Comparison of ENCODE assay signal across 8 cellular contexts in the genomic region with DNA sequence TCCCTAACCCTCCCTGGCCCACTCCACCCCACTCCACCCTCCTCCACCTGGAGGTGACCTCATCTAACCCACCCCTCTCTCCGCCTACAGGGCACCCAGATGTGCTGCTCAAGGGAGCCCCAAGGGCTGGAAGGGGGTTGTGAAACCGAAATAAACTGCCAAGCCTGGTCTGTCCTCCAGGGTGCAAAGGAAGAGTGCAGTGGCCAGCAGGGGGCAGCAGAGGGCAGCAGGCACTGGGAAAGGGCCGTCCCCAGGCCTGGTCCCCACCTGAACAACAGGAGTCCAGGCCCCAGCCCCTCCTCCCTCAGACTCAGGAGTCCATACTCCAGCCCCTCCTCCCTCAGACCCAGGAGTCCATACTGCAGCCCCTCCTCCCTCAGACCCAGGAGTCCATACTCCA. TPM values are rescaled to one million over a fixed set of nuclear protein-coding genes. Genes with fewer than 3 reads are reported as not detected.
A peak's percentile ranks its signal among the peaks of the same experiment; 100 is the strongest.
DNase-seq lines count a peak whose midpoint lies in the region; ATAC-seq and TF ChIP-seq lines count a peak whose summit lies in the region.

No MANE protein-coding gene starts in this region.

- H3K4me3 ChIP-seq in Panc1 (ENCODE audit: low read depth in 2 of 2, low read length in 2 of 2) (no peak overlapping the region), fibroblast of mammary gland (ENCODE audit: control insufficient read depth, low read depth, low read length) (no peak overlapping the region), neural progenitor cell (no peak overlapping the region), suprapubic skin (no peak overlapping the region)

- peaks cover 10% of the 10 kb centered on the region for H3F3A ChIP-seq in neural progenitor cell (ENCODE audit: low read depth)

- no peaks in the 10 kb centered on the region for H3K9me3 Mint-ChIP-seq in neural progenitor cell

- CTCF ChIA-PET in Panc1 (lab: Charles Lee): interaction anchor here (0.6 kb wide), 1 partner anchor 239 kb away, joined by 7 read pairs; no protein-coding TSS in a partner anchor

- TF ChIP-seq POLR2A in suprapubic skin (IDR thresholded peaks at IDR 0.05): no peak

- H3K27me3 Mint-ChIP-seq in neural progenitor cell (ENCODE audit: insufficient read depth, low read depth): peaks cover 2% of the 10 kb centered on the region

- peak overlapping the region; percentile 21; the same call in 1 of the 2 replicates for H3K27ac ChIP-seq in Panc1 (ENCODE audit: low read length)
- no peak overlapping the region for H3K27ac ChIP-seq in neural progenitor cell
- no peak overlapping the region for H3K27ac ChIP-seq in suprapubic skin

- H3K27ac Mint-ChIP-seq in neural progenitor cell: no peak overlapping the region

- intact Hi-C loops in Panc1 (cut with micrococcal nuclease; ENCODE audit: unreplicated experiment): no loop called here

- DNase-seq in AG08395 (ENCODE audit: low spot score) (peak; percentile 92), Panc1 (ENCODE audit: low read depth, low spot score) (no peak), fibroblast of mammary gland (ENCODE audit: low read depth) (peak; percentile 70), neural progenitor cell (ENCODE audit: low spot score) (peak; percentile 92), suprapubic skin (ENCODE audit: low spot score in 2 of 2) (peak; percentile 86 to 90)
- peak; percentile 89 to 90 for DNase-seq in activated T-cell treated with anti-CD3 and anti-CD28 coated beads, Interleukin-2, amount 50 U/mL, for 48 hours

- no peak overlapping the region for H3K9ac ChIP-seq in neural progenitor cell

- peak; percentile 94 for TF ChIP-seq RAD21 in Ishikawa (IDR thresholded peaks at IDR 0.05; ENCODE audit: low read depth)

- H3K36me3 ChIP-seq in Panc1 (ENCODE audit: control insufficient read depth, insufficient read depth, low read length): no peaks in the 10 kb centered on the region
- no peaks in the 10 kb centered on the region for H3K36me3 ChIP-seq in neural progenitor cell
- H3K36me3 ChIP-seq in suprapubic skin: peaks cover 13% of the 10 kb centered on the region

- POLR2A ChIA-PET in Panc1 (lab: Charles Lee): no interaction called here

- H3K4me3 Mint-ChIP-seq in neural progenitor cell: no peak overlapping the region

- peaks cover 14% of the 10 kb centered on the region for H3K4me1 Mint-ChIP-seq in neural progenitor cell

- no TSS peak for BruUV-seq in Panc1 (replicated peaks; lab: Mats Ljungman, UMichigan)

- no peak overlapping the region for H2AFZ ChIP-seq in neural progenitor cell (replicated peaks)

- H3K27me3 ChIP-seq in Panc1 (ENCODE audit: control insufficient read depth, insufficient read depth, low read length) (no peaks in the 10 kb centered on the region), neural progenitor cell (no peaks in the 10 kb centered on the region), suprapubic skin (no peaks in the 10 kb centered on the region)

- no peaks in the 10 kb centered on the region for H3K36me3 Mint-ChIP-seq in neural progenitor cell

- H3K9me3 ChIP-seq in Panc1 (ENCODE audit: control insufficient read depth, insufficient read depth, low read depth, low read length): no peaks in the 10 kb centered on the region
- no peaks in the 10 kb centered on the region for H3K9me3 ChIP-seq in neural progenitor cell (ENCODE audit: low read depth)
- H3K9me3 ChIP-seq in suprapubic skin: no peaks in the 10 kb centered on the region

- in situ Hi-C loops in Panc1 (cut with HindIII; ENCODE audit: low pct_unique_long_range_greater_than_20kb, low sequenced_read_pairs): no loop called here

- TF ChIP-seq CTCF in Panc1 (IDR thresholded peaks at IDR 0.05): peak; percentile 88; the same call in 1 of the 2 replicates
- TF ChIP-seq CTCF in fibroblast of mammary gland (conservative IDR thresholded peaks at IDR 0.05; ENCODE audit: control insufficient read depth, insufficient read depth, low read depth, low read length): peak; percentile 97
- TF ChIP-seq CTCF in neural progenitor cell (IDR thresholded peaks at IDR 0.05): peak; percentile 94
- peak; percentile 94 to 95 for TF ChIP-seq CTCF in suprapubic skin (IDR thresholded peaks at IDR 0.05)

- H3K79me2 ChIP-seq in neural progenitor cell (ENCODE audit: low read depth): no peaks in the 10 kb centered on the region

- H3K4me2 ChIP-seq in neural progenitor cell: no peak overlapping the region

- no peak for TF ChIP-seq EP300 in Ishikawa (IDR thresholded peaks at IDR 0.05; ENCODE audit: borderline replicate concordance)
- TF ChIP-seq EP300 in suprapubic skin (IDR thresholded peaks at IDR 0.05): no peak

- no peaks in the 10 kb centered on the region for H4K20me1 ChIP-seq in neural progenitor cell (ENCODE audit: low read depth)

- H3K4me1 ChIP-seq in Panc1 (ENCODE audit: control insufficient read depth, insufficient read depth, low read length) (peaks cover 13% of the 10 kb centered on the region), neural progenitor cell (peaks cover 7% of the 10 kb centered on the region), suprapubic skin (peaks cover 3% of the 10 kb centered on the region)

- no CpG with 5 or more reads among the region's 3 CpGs for WGBS in suprapubic skin

- ATAC-seq in GM18907 (IDR thresholded peaks at IDR 0.05; ENCODE audit: unreplicated experiment): peak; percentile 76
- peak; percentile 94 for ATAC-seq in Panc1

TF ChIP-seq in Ishikawa, 13 proteins besides CTCF, POLR2A, EP300 and RAD21:
- TF ChIP-seq ZBTB7A (IDR thresholded peaks at IDR 0.05; ENCODE audit: low read depth) (no peak), REST (IDR thresholded peaks at IDR 0.05; ENCODE audit: low read depth) (no peak), CEBPB (IDR thresholded peaks at IDR 0.05) (peak; percentile 38; the same call in 1 of the 2 replicates), NFIC (IDR thresholded peaks at IDR 0.05) (no peak), FOXM1 (IDR thresholded peaks at IDR 0.05; ENCODE audit: borderline replicate concordance, low read depth) (no peak)

RNA-seq across cellular contexts. Expression of gene BCAM, which starts 8.4 kb away (rescaled TPM):
- total RNA-seq in Panc1 (2021; ENCODE audit: unreplicated experiment) (21.5 TPM), neural progenitor cell (ENCODE audit: low replicate concordance) (7.1 and 16.9 TPM in 2 replicates), suprapubic skin (10 to 100 TPM; 27.4 to 67.5 (median 50.8) TPM)
- polyA plus RNA-seq in Panc1 (2012; ENCODE audit: insufficient read length): 85.2 TPM

RNA-seq across cellular contexts. Expression of gene CBLC, which starts 22.8 kb away (rescaled TPM):
- total RNA-seq in Panc1 (2021; ENCODE audit: unreplicated experiment) (0.80 TPM), neural progenitor cell (ENCODE audit: low replicate concordance) (1.4 and 1.5 TPM in 2 replicates), suprapubic skin (10 to 100 TPM; 60.4 to 94.4 (median 65.7) TPM)
- 2.3 TPM for polyA plus RNA-seq in Panc1 (2012; ENCODE audit: insufficient read length)

RNA-seq across cellular contexts. Expression of gene NECTIN2, which starts 45.6 kb away (rescaled TPM):
- total RNA-seq in Panc1 (2021; ENCODE audit: unreplicated experiment): 104 TPM
- 180 TPM for polyA plus RNA-seq in Panc1 (2012; ENCODE audit: insufficient read length)
- 54.2 and 210 TPM in 2 replicates for total RNA-seq in neural progenitor cell (ENCODE audit: low replicate concordance)
- total RNA-seq in suprapubic skin: 10 to 100 TPM; 56.2 to 78.2 (median 67.5) TPM

RNA-seq across cellular contexts. Expression of gene BCL3, which starts 52.0 kb away (rescaled TPM):
- total RNA-seq in Panc1 (2021; ENCODE audit: unreplicated experiment) (48.5 TPM), neural progenitor cell (ENCODE audit: low replicate concordance) (not detected in 2 replicates), suprapubic skin (10 to 100 TPM; 13.9 to 29.1 (median 17.9) TPM)
- 80.9 TPM for polyA plus RNA-seq in Panc1 (2012; ENCODE audit: insufficient read length)

Comparison
In these comparisons a context has a peak if more than half of its experiments do, and no peak if none do; other contexts are left out.
1. RNA of gene CBLC, which starts 22.8 kb away (total RNA-seq): 60.4 to 94.4 TPM in suprapubic skin; 1.4 to 1.5 TPM in neural progenitor cell and 0.80 TPM in Panc1 (single experiment); every median in the first group is over 10 times any median in the second.
2. Peak in every context shown above with its lines, with median percentiles within 50 percentile points of each other: CTCF ChIP-seq.